ENCODE assay signal across 8 cellular contexts in the genomic region with DNA sequence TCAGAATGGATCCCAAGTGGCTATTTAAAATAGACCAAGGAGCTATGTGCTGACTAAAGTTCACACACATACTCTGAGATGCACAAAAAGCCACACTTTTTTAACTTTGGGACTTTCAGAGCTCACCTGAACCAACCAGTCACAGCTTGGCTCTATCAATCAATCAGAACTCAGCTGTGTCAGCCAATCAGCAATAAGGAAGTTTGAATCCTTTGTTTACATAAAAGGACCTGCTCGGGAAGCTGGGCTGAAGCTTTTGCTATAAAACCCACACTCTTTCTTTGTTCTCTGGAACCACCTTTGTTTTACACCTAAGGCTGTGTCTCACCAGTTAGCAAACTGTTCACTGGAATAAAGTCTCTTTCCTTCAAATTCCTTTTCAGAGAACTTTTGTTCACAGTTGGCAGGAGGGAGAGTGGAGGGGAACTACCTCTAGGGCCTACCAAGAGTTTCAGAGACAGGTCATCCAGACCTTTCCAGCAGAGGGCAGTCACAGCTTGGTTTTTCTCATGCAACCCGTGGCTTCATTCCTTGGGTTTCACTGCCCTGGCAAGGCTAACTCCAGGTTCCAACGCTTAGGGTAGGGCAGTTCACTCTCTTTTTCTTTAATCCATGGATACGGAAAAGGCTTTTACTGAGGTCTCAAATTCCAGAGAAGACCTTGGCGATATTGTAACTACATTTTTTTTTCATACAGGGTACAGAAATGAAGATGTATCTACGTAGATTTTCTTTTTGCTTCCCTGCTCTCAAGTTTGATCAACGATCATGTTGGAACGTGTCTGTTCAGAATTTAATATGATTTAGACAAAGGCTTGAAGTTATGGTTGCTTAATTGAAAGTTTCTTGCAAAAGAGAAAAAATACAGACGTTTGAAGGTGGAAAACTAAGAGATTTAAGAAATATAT.
DNase-seq lines count a peak whose midpoint lies in the region; ATAC-seq and TF ChIP-seq lines count a peak whose summit lies in the region.

No MANE protein-coding gene starts in this region.

- in situ Hi-C loops in GM23248 (cut with MboI): loop anchor here (25.0 kb wide), 1 partner anchor 685 kb away; no protein-coding TSS in a partner anchor

- H3K27me3 ChIP-seq in GM23248 (replicated peaks; ENCODE audit: insufficient read depth): no peaks in the 10 kb centered on the region
- H3K27me3 ChIP-seq in Loucy (ENCODE audit: insufficient read depth, low read length, poor library complexity, severe bottlenecking): no peaks in the 10 kb centered on the region
- no peaks in the 10 kb centered on the region for H3K27me3 ChIP-seq in thoracic aorta (replicated peaks; ENCODE audit: insufficient read depth)

- WGBS in GM23248 (ENCODE audit: low coverage in 1 of 2, low lambda C conversion rate in 2 of 2, missing lambda C conversion rate in 2 of 2), 2 experiments: 14 to 16% methylated on average over 9 of the region's 9 CpGs

- peak overlapping the region; percentile 63 for H3K4me3 ChIP-seq in GM23248
- no peak overlapping the region for H3K4me3 ChIP-seq in Loucy (ENCODE audit: low read length, poor library complexity, severe bottlenecking)
- H3K4me3 ChIP-seq in thoracic aorta: no peak overlapping the region

- H3K9me3 ChIP-seq in GM23248 (ENCODE audit: low read depth): no peaks in the 10 kb centered on the region
- H3K9me3 ChIP-seq in Loucy (ENCODE audit: insufficient read depth, low read depth, low read length): no peaks in the 10 kb centered on the region; the same call in 1 of the 2 replicates
- no peaks in the 10 kb centered on the region for H3K9me3 ChIP-seq in thoracic aorta

- no peaks in the 10 kb centered on the region for H3K9me2 ChIP-seq in GM23248 (ENCODE audit: insufficient read depth)
- H3K9me2 ChIP-seq in Loucy (replicated peaks; ENCODE audit: low read depth, low read length): no peaks in the 10 kb centered on the region

- H4K20me1 ChIP-seq in GM23248 (ENCODE audit: insufficient read depth) (no peaks in the 10 kb centered on the region), Loucy (ENCODE audit: insufficient read depth, low read length, poor library complexity, severe bottlenecking) (no peaks in the 10 kb centered on the region)

- H3F3A ChIP-seq in GM23248 (ENCODE audit: insufficient read depth) (no peaks in the 10 kb centered on the region), Loucy (ENCODE audit: low read depth) (no peaks in the 10 kb centered on the region)

- ATAC-seq in omental fat pad (ENCODE audit: low FRiP score): peak; percentile 87
- ATAC-seq in thoracic aorta (ENCODE audit: insufficient number of reproducible peaks, low FRiP score, low read depth): peak; percentile 55

- H3K9ac ChIP-seq in GM23248 (peak overlapping the region; percentile 27; the same call in 1 of the 2 replicates), Loucy (ENCODE audit: low read depth, low read length, poor library complexity, severe bottlenecking) (no peak overlapping the region)

- H3K4me2 ChIP-seq in GM23248 (ENCODE audit: unreplicated experiment) (peak overlapping the region; percentile 86), Loucy (ENCODE audit: low read depth, low read length, poor library complexity, severe bottlenecking) (no peak overlapping the region)

- DNase-seq in EH (ENCODE audit: low read depth) (peak; percentile 65), GM23248 (peak; percentile 85), SHP77 treated with DMSO at 0.1 percent for 48 hours (lab: John Stamatoyannopoulos, UW) (peak; percentile 21), foreskin melanocyte (peak; percentile 75), omental fat pad (ENCODE audit: low spot score) (peak; percentile 47), thoracic aorta (ENCODE audit: low spot score) (peak; percentile 20)
- DNase-seq in activated naive CD4-positive, alpha-beta T cell (lab: John Stamatoyannopoulos, UW): peak in 3 of 4 experiments; percentile 41 to 56 (median 55)

- H3K4me1 ChIP-seq in GM23248 (ENCODE audit: insufficient read depth) (peaks cover 4% of the 10 kb centered on the region; the same call in 1 of the 2 replicates), Loucy (ENCODE audit: insufficient read depth, low read length, poor library complexity, severe bottlenecking) (peaks cover 4% of the 10 kb centered on the region), thoracic aorta (ENCODE audit: control insufficient read depth in 1 of 2, low read depth in 2 of 2) (no peaks in the 10 kb centered on the region)

- H3K27ac ChIP-seq in GM23248 (no peak overlapping the region), thoracic aorta (no peak overlapping the region)

- peak; percentile 85 for TF ChIP-seq CTCF in Loucy (conservative IDR thresholded peaks at IDR 0.05; ENCODE audit: low read length)
- peak in 1 of 3 donors; percentile 70 for TF ChIP-seq CTCF in omental fat pad (IDR thresholded peaks at IDR 0.05)
- TF ChIP-seq CTCF in thoracic aorta (IDR thresholded peaks at IDR 0.05): peak; percentile 63

- peak overlapping the region; percentile 85 for H2AFZ ChIP-seq in GM23248
- H2AFZ ChIP-seq in Loucy (ENCODE audit: low read length): peak overlapping the region; percentile 92

- H3K36me3 ChIP-seq in GM23248 (ENCODE audit: low read depth) (no peaks in the 10 kb centered on the region), Loucy (ENCODE audit: insufficient read depth, low read length) (no peaks in the 10 kb centered on the region), thoracic aorta (no peaks in the 10 kb centered on the region)

- H3K79me2 ChIP-seq in GM23248 (ENCODE audit: insufficient read depth) (no peaks in the 10 kb centered on the region), Loucy (ENCODE audit: insufficient read depth, low read length) (no peaks in the 10 kb centered on the region)

Comparison
In these comparisons a context has a peak if more than half of its experiments do, and no peak if none do; other contexts are left out.
1. DNase-seq: peak in every context shown above with its lines; median percentile 85 in GM23248; 75 in foreskin melanocyte; 65 in EH; 55 in activated naive CD4-positive, alpha-beta T cell; 47 in omental fat pad; 21 in SHP77 treated with DMSO at 0.1 percent for 48 hours; 20 in thoracic aorta.